8 cellular contexts compared by ENCODE assay signal in the genomic region with DNA sequence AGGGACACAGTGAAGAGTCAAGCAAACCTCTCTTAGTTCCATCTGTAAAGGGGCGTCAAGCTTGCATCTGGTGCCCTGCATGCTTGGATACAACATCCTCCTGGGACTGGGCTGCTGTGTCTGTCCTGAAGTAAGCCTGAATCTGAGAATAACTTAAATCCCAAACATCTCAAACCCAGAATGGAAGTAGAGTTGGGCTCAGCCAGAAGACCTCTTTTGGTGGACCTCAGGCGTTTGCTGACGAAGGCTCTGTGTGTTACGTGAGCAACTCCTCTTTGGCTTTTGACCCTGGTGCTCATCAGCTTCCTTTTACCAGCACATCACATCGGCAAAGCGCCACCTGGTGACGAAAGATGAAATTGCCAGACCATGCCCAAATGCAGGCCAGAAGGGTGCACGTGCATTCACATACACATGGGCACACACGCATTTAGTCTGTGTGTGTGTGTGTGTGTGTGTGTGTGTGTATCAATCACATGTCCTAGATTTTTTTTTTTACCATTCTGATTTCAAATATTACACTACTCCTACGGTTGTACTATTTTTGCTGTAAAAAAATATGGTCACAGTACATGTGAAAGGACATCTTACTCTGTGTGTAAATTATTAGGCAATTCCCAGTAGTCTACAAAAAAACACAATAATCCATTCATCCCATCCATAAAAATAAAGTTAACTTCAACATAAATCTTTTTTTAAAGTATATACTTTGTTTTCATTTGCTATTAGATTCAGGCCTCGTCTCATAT.
DNase-seq lines count a peak whose midpoint lies in the region; ATAC-seq lines count a peak whose summit lies in the region.

No MANE protein-coding gene starts in this region.

- ATAC-seq in HG03354 (IDR thresholded peaks at IDR 0.05; ENCODE audit: poor library complexity, severe bottlenecking, unreplicated experiment) (peak; percentile 70), GM21515 (IDR thresholded peaks at IDR 0.05; ENCODE audit: unreplicated experiment) (no peak)

- H3K27ac ChIP-seq in caudate nucleus (ENCODE audit: low read depth, low read length), result peak overlapping the region; percentile 46

- DNase-seq in GF-D8 (lab: John Stamatoyannopoulos, UW) (peak; percentile 84), NCI-H524 (lab: John Stamatoyannopoulos, UW) (peak; percentile 94 to 95), caudate nucleus (lab: John Stamatoyannopoulos, UW) (peak in 58 of 61 donors; percentile 22 to 88 (median 63)), kidney glomerular epithelial cell (lab: John Stamatoyannopoulos, UW) (peak; percentile 83)
- peak; percentile 90 for DNase-seq in activated CD4-positive, CD25-positive, alpha-beta regulatory T cell treated with anti-CD3 and anti-CD28 coated beads, Interleukin-2, amount 50 U/mL, for 16 hours (ENCODE audit: low read depth, low spot score)
- peak; percentile 97 to 98 for DNase-seq in stimulated activated CD4-positive, alpha-beta T cell treated with anti-CD3 and anti-CD28 coated beads, Interleukin-2, amount 100 ng/mL, for 24 hours
